ENCODE assay signal across 8 cellular contexts in genomic region chr22:26164174-26164573, GRCh38. TPM values are rescaled to one million over a fixed set of nuclear protein-coding genes. Genes with fewer than 3 reads are reported as not detected.
"Had no signal": no experiment of that assay in that cellular context is flagged by ENCODE, and none has a peak within 500 bp of the region (broad histone marks: within the 10 kb centered on the region; RNA-seq: fewer than 3 reads in every experiment).

No MANE protein-coding gene starts in this region.

- ATAC-seq: GM23338, HepG2 had no signal

- H3K27ac ChIP-seq: HL-60 had no signal

- FAIRE-seq: H1, H54, HepG2 had no signal

- H2AFZ ChIP-seq: GM23338 had no signal

- H3K4me2 ChIP-seq: GM23338 had no signal

- DNase-seq: H9, HCEC 1CT had no signal

- H3K4me3 ChIP-seq: GM23338 had no signal

RNA-seq across cellular contexts. Expression of gene SEZ6L, which starts 5.1 kb away (rescaled TPM):
- polyA plus RNA-seq: HepG2, IgD-negative memory B cell had no signal
